11 cellular contexts compared by ENCODE assay signal in genomic region chr11:82676483-82677094, GRCh38. TPM values are rescaled to one million over a fixed set of nuclear protein-coding genes. Genes with fewer than 3 reads are reported as not detected.
DNase-seq lines count a peak whose midpoint lies in the region; ATAC-seq and TF ChIP-seq lines count a peak whose summit lies in the region.
"Had no signal": no experiment of that assay in that cellular context is flagged by ENCODE, and none has a peak within 500 bp of the region (broad histone marks: within the 10 kb centered on the region; RNA-seq: fewer than 3 reads in every experiment).

No MANE protein-coding gene starts in this region.

- H3K36me3 ChIP-seq in BE2C (no peaks in the 10 kb centered on the region), RWPE2 (ENCODE audit: low read depth) (no peaks in the 10 kb centered on the region), kidney epithelial cell (ENCODE audit: control insufficient read depth, insufficient read depth, low read length) (no peaks in the 10 kb centered on the region)

- peak; percentile 70 for TF ChIP-seq CTCF in BE2C (IDR thresholded peaks at IDR 0.05; ENCODE audit: low read depth, low read length)
- peak; percentile 74 for TF ChIP-seq CTCF in RWPE2 (IDR thresholded peaks at IDR 0.05; ENCODE audit: poor library complexity, severe bottlenecking)
- peak; percentile 58 for TF ChIP-seq CTCF in kidney epithelial cell (IDR thresholded peaks at IDR 0.05; ENCODE audit: insufficient read depth, low read length, poor library complexity, severe bottlenecking)

- H3K4me1 ChIP-seq in BE2C: no peaks in the 10 kb centered on the region
- no peaks in the 10 kb centered on the region for H3K4me1 ChIP-seq in RWPE2 (ENCODE audit: insufficient read depth, poor library complexity, severe bottlenecking)

- H3K27ac ChIP-seq in RWPE2 (ENCODE audit: poor library complexity, severe bottlenecking): no peak overlapping the region

- H3K4me3 ChIP-seq in BE2C (ENCODE audit: low read depth, low read length) (no peak overlapping the region), RWPE2 (ENCODE audit: severe bottlenecking) (no peak overlapping the region), kidney epithelial cell (ENCODE audit: low read depth, low read length) (no peak overlapping the region)

- no peaks in the 10 kb centered on the region; the same call in 1 of the 2 replicates for H3K27me3 ChIP-seq in BE2C
- H3K27me3 ChIP-seq in RWPE2 (ENCODE audit: insufficient read depth, poor library complexity, severe bottlenecking): no peaks in the 10 kb centered on the region
- no peaks in the 10 kb centered on the region for H3K27me3 ChIP-seq in kidney epithelial cell (ENCODE audit: control insufficient read depth, insufficient read depth, low read length)

- H3K9me3 ChIP-seq in BE2C (no peaks in the 10 kb centered on the region), RWPE2 (ENCODE audit: severe bottlenecking) (no peaks in the 10 kb centered on the region)

- DNase-seq in BE2C (no peak), RWPE2 (ENCODE audit: low spot score) (no peak), kidney epithelial cell (ENCODE audit: low read depth) (no peak), NCI-H524 (lab: John Stamatoyannopoulos, UW) (no peak), anterior cingulate cortex (lab: John Stamatoyannopoulos, UW) (no peak)
- DNase-seq: activated CD4-positive, alpha-beta T cell treated with anti-CD3 and anti-CD28 coated beads for 4 hours; retina had no signal

- ATAC-seq in GM19351 (IDR thresholded peaks at IDR 0.05; ENCODE audit: unreplicated experiment) (peak; percentile 46), RWPE2 (ENCODE audit: low read depth) (no peak), HG03045 (IDR thresholded peaks at IDR 0.05; ENCODE audit: unreplicated experiment) (no peak), GM19397 (IDR thresholded peaks at IDR 0.05; ENCODE audit: unreplicated experiment) (no peak)

RNA-seq across cellular contexts. Expression of gene FAM181B, which starts 57.1 kb away (rescaled TPM):
- 4.1 TPM for polyA plus RNA-seq in BE2C (2012; ENCODE audit: insufficient read depth, insufficient read length, low read depth)
- 0.38 and 0.48 TPM in 2 replicates for total RNA-seq in kidney epithelial cell
- total RNA-seq: H4 had no signal
